Comparison of ENCODE assay signal across 17 cellular contexts in genomic region chr6:3409699-3410384, GRCh38. TPM values are rescaled to one million over a fixed set of nuclear protein-coding genes. Genes with fewer than 3 reads are reported as not detected.
DNase-seq lines count a peak whose midpoint lies in the region; ATAC-seq and TF ChIP-seq lines count a peak whose summit lies in the region.
"Had no signal": no experiment of that assay in that cellular context is flagged by ENCODE, and none has a peak within 500 bp of the region (broad histone marks: within the 10 kb centered on the region; RNA-seq: fewer than 3 reads in every experiment).

No MANE protein-coding gene starts in this region.

- H3K9me3 ChIP-seq in breast epithelium, result no peaks in the 10 kb centered on the region
- H3K9me3 ChIP-seq in endodermal cell (ENCODE audit: control insufficient read depth, low read length), result peaks cover 21% of the 10 kb centered on the region

- H2BK5ac ChIP-seq in mesendoderm (ENCODE audit: low read length), result no peak overlapping the region

- no peak overlapping the region for H3K4ac ChIP-seq in mesendoderm (ENCODE audit: low read depth, low read length)

- H2BK15ac ChIP-seq in mesendoderm (replicated peaks; ENCODE audit: low read depth), result no peak overlapping the region

- TF ChIP-seq CTCF in MCF 10A (IDR thresholded peaks at IDR 0.05; ENCODE audit: unreplicated experiment), result no peak
- TF ChIP-seq CTCF in breast epithelium (IDR thresholded peaks at IDR 0.05), result no peak
- TF ChIP-seq CTCF in endodermal cell (conservative IDR thresholded peaks at IDR 0.05), result no peak
- no peak for TF ChIP-seq CTCF in type B pancreatic cell (conservative IDR thresholded peaks at IDR 0.05)
- TF ChIP-seq CTCF in HFFc6 (IDR thresholded peaks at IDR 0.05), result no peak

- no peak overlapping the region for H3K9ac ChIP-seq in endodermal cell (ENCODE audit: extremely low read depth, low read length, poor library complexity, severe bottlenecking)
- no peak overlapping the region for H3K9ac ChIP-seq in mesendoderm (ENCODE audit: low read length)

- no peaks in the 10 kb centered on the region for H3K27me3 Mint-ChIP-seq in MCF 10A (ENCODE audit: insufficient read depth, unreplicated experiment)
- H3K27me3 Mint-ChIP-seq in endodermal cell (ENCODE audit: insufficient read depth), result no peaks in the 10 kb centered on the region
- H3K27me3 Mint-ChIP-seq in type B pancreatic cell, result no peaks in the 10 kb centered on the region
- H3K27me3 Mint-ChIP-seq in HFFc6 (ENCODE audit: insufficient read depth), result peaks cover 8% of the 10 kb centered on the region

- no peak overlapping the region for H3K27ac ChIP-seq in breast epithelium
- no peak overlapping the region for H3K27ac ChIP-seq in endodermal cell (ENCODE audit: low read depth, low read length)
- no peak overlapping the region for H3K27ac ChIP-seq in mesendoderm (ENCODE audit: low read depth, low read length)
- H3K27ac ChIP-seq: epithelial cell of prostate, heart right ventricle, SK-N-MC, VCaP had no signal

- H3K27ac Mint-ChIP-seq in MCF 10A (ENCODE audit: low read depth, unreplicated experiment) (no peak overlapping the region), endodermal cell (peak overlapping the region; percentile 71), type B pancreatic cell (peak overlapping the region; percentile 87), HFFc6 (no peak overlapping the region)
- H3K27ac Mint-ChIP-seq: activated CD8-positive, alpha-beta memory T cell treated with anti-CD3 and anti-CD28 coated beads, Interleukin-2, amount 10 ng/mL, durations not matched to agents 7 days and 5 days had no signal

- no peak overlapping the region for H3K4me2 ChIP-seq in mesendoderm (ENCODE audit: low read length)

- DNase-seq in MCF 10A (ENCODE audit: unreplicated experiment) (peak; percentile 50), breast epithelium (ENCODE audit: low spot score in 2 of 2) (no peak), endodermal cell (no peak), mesendoderm (peak; percentile 57), type B pancreatic cell (ENCODE audit: extremely low spot score, unreplicated experiment) (no peak), HFFc6 (no peak), GOT3 (lab: John Stamatoyannopoulos, UW) (no peak)
- DNase-seq: ACHN; activated CD8-positive, alpha-beta memory T cell treated with anti-CD3 and anti-CD28 coated beads, Interleukin-2, amount 10 ng/mL, durations not matched to agents 7 days and 5 days; activated naive CD4-positive, alpha-beta T cell treated with anti-CD3 and anti-CD28 coated beads, Interleukin-2, amount 50 U/mL, for 16 hours; HCEC 1CT; heart right ventricle; NCI-H1092 had no signal

- TF ChIP-seq POLR2A in breast epithelium (IDR thresholded peaks at IDR 0.05), result no peak

- POLR2A ChIA-PET in MCF 10A (lab: Yijun Ruan, JAX), result interaction anchor here (1.0 to 3.5 kb wide), 3 partner anchors 11 to 92 kb away, joined by 3 to 22 read pairs (median 3); no protein-coding TSS in a partner anchor

- no peak overlapping the region for H3K23ac ChIP-seq in mesendoderm (ENCODE audit: low read length)

- CTCF ChIA-PET in MCF 10A (lab: Yijun Ruan, JAX), result interaction anchor here (0.6 to 1.5 kb wide), 3 partner anchors 43 to 322 kb away, joined by 3 to 6 read pairs (median 4); partner anchors contain the start of gene SLC22A23

- H3K9me3 Mint-ChIP-seq in MCF 10A (ENCODE audit: unreplicated experiment), result no peaks in the 10 kb centered on the region
- peaks cover 13% of the 10 kb centered on the region for H3K9me3 Mint-ChIP-seq in endodermal cell
- H3K9me3 Mint-ChIP-seq in type B pancreatic cell, result peaks cover 9% of the 10 kb centered on the region
- H3K9me3 Mint-ChIP-seq in HFFc6, result no peaks in the 10 kb centered on the region

- H3K4me3 ChIP-seq in breast epithelium (no peak overlapping the region), endodermal cell (ENCODE audit: low read length) (no peak overlapping the region), mesendoderm (ENCODE audit: low read length) (no peak overlapping the region)
- H3K4me3 ChIP-seq: heart right ventricle, SK-N-MC had no signal

- H3K79me2 ChIP-seq in mesendoderm (ENCODE audit: control insufficient read depth, insufficient read depth, low read length), result no peaks in the 10 kb centered on the region

- no peak for ATAC-seq in GM21526 (IDR thresholded peaks at IDR 0.05; ENCODE audit: low FRiP score, unreplicated experiment)
- ATAC-seq: activated CD8-positive, alpha-beta memory T cell treated with anti-CD3 and anti-CD28 coated beads, Interleukin-2, amount 10 ng/mL, durations not matched to agents 7 days and 5 days had no signal

- H3K4me1 Mint-ChIP-seq in MCF 10A (ENCODE audit: insufficient read depth, unreplicated experiment) (peaks cover 19% of the 10 kb centered on the region), endodermal cell (peaks cover 47% of the 10 kb centered on the region), type B pancreatic cell (ENCODE audit: unreplicated experiment) (peaks cover 45% of the 10 kb centered on the region), HFFc6 (ENCODE audit: low read depth) (no peaks in the 10 kb centered on the region)

- intact Hi-C loops in MCF 10A (cut with micrococcal nuclease), result loop anchor here (2.0 to 5.0 kb wide), 2 partner anchors 47 to 107 kb away; partner anchors contain the start of gene SLC22A23
- intact Hi-C loops in breast epithelium (cut with DNase I; ENCODE audit: low total_unique reads), result loop anchor here (10.0 kb wide), 1 partner anchor 1765 kb away; no protein-coding TSS in a partner anchor

- H3K56ac ChIP-seq in mesendoderm (ENCODE audit: low read length), result no peak overlapping the region

- H2AK5ac ChIP-seq in mesendoderm (ENCODE audit: low read length), result no peak overlapping the region

- H3K36me3 ChIP-seq in breast epithelium, result no peaks in the 10 kb centered on the region
- peaks cover 9% of the 10 kb centered on the region for H3K36me3 ChIP-seq in endodermal cell (ENCODE audit: control insufficient read depth, insufficient read depth, low read length)
- H3K36me3 ChIP-seq in mesendoderm (ENCODE audit: control insufficient read depth, insufficient read depth, low read length), result no peaks in the 10 kb centered on the region

- no peak overlapping the region for H4K8ac ChIP-seq in mesendoderm (ENCODE audit: low read depth, low read length)

- H3K36me3 Mint-ChIP-seq in MCF 10A (ENCODE audit: insufficient read depth, unreplicated experiment) (peaks cover 26% of the 10 kb centered on the region), endodermal cell (ENCODE audit: low read depth) (peaks cover 11% of the 10 kb centered on the region), type B pancreatic cell (peaks cover 39% of the 10 kb centered on the region), HFFc6 (ENCODE audit: low read depth) (no peaks in the 10 kb centered on the region)
- H3K36me3 Mint-ChIP-seq: activated CD8-positive, alpha-beta memory T cell treated with anti-CD3 and anti-CD28 coated beads, Interleukin-2, amount 10 ng/mL, durations not matched to agents 7 days and 5 days had no signal

- no peak overlapping the region for H3K4me3 Mint-ChIP-seq in MCF 10A (ENCODE audit: unreplicated experiment)
- no peak overlapping the region for H3K4me3 Mint-ChIP-seq in endodermal cell
- H3K4me3 Mint-ChIP-seq in type B pancreatic cell, result peak overlapping the region; percentile 57
- H3K4me3 Mint-ChIP-seq in HFFc6, result no peak overlapping the region
- H3K4me3 Mint-ChIP-seq: activated CD8-positive, alpha-beta memory T cell treated with anti-CD3 and anti-CD28 coated beads, Interleukin-2, amount 10 ng/mL, durations not matched to agents 7 days and 5 days had no signal

- no peak overlapping the region for H4K5ac ChIP-seq in mesendoderm (ENCODE audit: low read length)

- H3K4me1 ChIP-seq in breast epithelium, result no peaks in the 10 kb centered on the region
- H3K4me1 ChIP-seq in endodermal cell (ENCODE audit: control insufficient read depth, insufficient read depth, low read length), result peaks cover 11% of the 10 kb centered on the region
- H3K4me1 ChIP-seq in mesendoderm (ENCODE audit: control insufficient read depth, low read depth, low read length), result peaks cover 7% of the 10 kb centered on the region

- BruUV-seq in MCF 10A (replicated peaks; lab: Mats Ljungman, UMichigan), result no TSS peak

- WGBS in endodermal cell (ENCODE audit: insufficient coverage in 1 of 2, insufficient read length in 1 of 2), 2 experiments, result 79 to 83% methylated on average over 12 to 13 of the region's 13 CpGs
- no CpG with 5 or more reads among the region's 13 CpGs for WGBS in mesendoderm (ENCODE audit: extremely low coverage, insufficient coverage, low lambda C conversion rate)

- no peak overlapping the region for H2BK120ac ChIP-seq in mesendoderm (ENCODE audit: low read depth, low read length)

- H3K18ac ChIP-seq in mesendoderm (ENCODE audit: low read length), result no peak overlapping the region

- H3K27me3 ChIP-seq in breast epithelium (no peaks in the 10 kb centered on the region), endodermal cell (ENCODE audit: control insufficient read depth, insufficient read depth, low read length, poor library complexity, severe bottlenecking) (no peaks in the 10 kb centered on the region), mesendoderm (ENCODE audit: insufficient read depth, low read length, poor library complexity) (no peaks in the 10 kb centered on the region)
- H3K27me3 ChIP-seq: heart right ventricle had no signal

- no peaks in the 10 kb centered on the region for H3K79me1 ChIP-seq in mesendoderm (ENCODE audit: low read length)

RNA-seq across cellular contexts. Expression of gene SLC22A23, which starts 47.0 kb away (rescaled TPM):
- total RNA-seq in MCF 10A (2022) (11.5 and 11.9 TPM in 2 replicates), breast epithelium (10 to 100 TPM; 10.9 to 26.3 (median 22.9) TPM), endodermal cell (10 to 100 TPM; 11.1 to 13.3 TPM), type B pancreatic cell (ENCODE audit: low replicate concordance) (36.6 and 52.7 TPM in 2 replicates)
- polyA plus RNA-seq in endodermal cell (2013, experiment 1 of 2), result 21.0 TPM
- polyA plus RNA-seq in endodermal cell (2013, experiment 2 of 2), result 18.4 TPM
- 7.9 TPM for polyA plus RNA-seq in mesendoderm (2013, experiment 1 of 2)
- polyA plus RNA-seq in mesendoderm (2013, experiment 2 of 2), result 8.4 TPM
- under 1 TPM; 0.10 to 0.55 (median 0.21) TPM for total RNA-seq in HFFc6 (2021; fragmentation: NEBNext Ultra II Directional; extraction: Animal tissue kit (Norgen Biotek cat#: 25700))

Comparison
In these comparisons a context has a peak if more than half of its experiments do, and no peak if none do; other contexts are left out.
1. DNase-seq: peak in MCF 10A (single experiment) and mesendoderm (single experiment); none in breast epithelium (0 of 2), endodermal cell (single experiment), type B pancreatic cell (single experiment), HFFc6 (single experiment) and GOT3 (single experiment).
2. H3K27ac Mint-ChIP-seq: peak in endodermal cell (single experiment) and type B pancreatic cell (single experiment); none in MCF 10A (single experiment) and HFFc6 (single experiment).